ENCODE assay signal across 2 cellular contexts in genomic region chr19:13398182-13398581, GRCh38.
A peak's percentile ranks its signal among the peaks of the same experiment; 100 is the strongest.
TF ChIP-seq lines count a peak whose summit lies in the region.

No MANE protein-coding gene starts in this region.

TF ChIP-seq in IMR-90, 13 proteins besides CTCF, POLR2A, EP300 and RAD21:
- TF ChIP-seq RFX5 (IDR thresholded peaks at IDR 0.05; ENCODE audit: low read depth, low read length) = no peak

TF ChIP-seq in K562, 482 proteins besides CTCF, POLR2A, EP300 and RAD21:
- no peak for TF ChIP-seq USF2 (CRISPR knock-in tag; IDR thresholded peaks at IDR 0.05)
- no peak for TF ChIP-seq ZBTB8A (IDR thresholded peaks at IDR 0.05; ENCODE audit: partially characterized antibody)
- no peak for TF ChIP-seq MED1 (CRISPR knock-in tag; IDR thresholded peaks at IDR 0.05; ENCODE audit: borderline replicate concordance)
- peak; percentile 97 for TF ChIP-seq ZNF12 (CRISPR knock-in tag; IDR thresholded peaks at IDR 0.05)
- TF ChIP-seq ZNF407 (IDR thresholded peaks at IDR 0.05; ENCODE audit: low read depth) = no peak
TF ChIP-seq in K562: peak in this region for 1.
